In genomic region chr12:25292810-25293213, GRCh38 we compare ENCODE assay signal across 7 cellular contexts. TPM values are rescaled to one million over a fixed set of nuclear protein-coding genes. Genes with fewer than 3 reads are reported as not detected.
DNase-seq lines count a peak whose midpoint lies in the region; ATAC-seq, FAIRE-seq and TF ChIP-seq lines count a peak whose summit lies in the region.
"Not testable (repeated sequence)": the region's sequence is repeated elsewhere in the genome, so short reads cannot be mapped to it uniquely, and the experiment has no call there.

No MANE protein-coding gene starts in this region.

- CTCF ChIA-PET in GM12878 (lab: Yijun Ruan, JAX), result interaction anchor here (0.9 to 1.9 kb wide), 6 partner anchors 9 to 72 kb away, joined by 3 to 6 read pairs (median 4); no protein-coding TSS in a partner anchor

- not testable (repeated sequence) for H3K79me2 ChIP-seq in GM12878 (ENCODE audit: control insufficient read depth, insufficient read depth, low read length)

- in situ Hi-C loops in GM12878 (cut with MboI), result not testable (repeated sequence)

- H3K9me3 ChIP-seq in GM12878 (replicated peaks; ENCODE audit: control insufficient read depth, insufficient read depth, low read length), result not testable (repeated sequence)

- not testable (repeated sequence) for H3K4me3 ChIP-seq in Jurkat, Clone E6-1 (ENCODE audit: low read length); GM12878

- 13% methylated on average over 5 of the region's 5 CpGs for whole genome bisulfite sequencing in GM12878 (ENCODE audit: insufficient coverage, insufficient replicate concordance, low lambda C conversion rate, missing lambda C conversion rate)

- SMC1A ChIA-PET in GM12878 (lab: Charles Lee; ENCODE audit: uncharacterized antibody, unreplicated experiment), result interaction anchor here (0.6 to 4.8 kb wide), 15 partner anchors 10 to 92 kb away, joined by 3 to 42 read pairs (median 5); no protein-coding TSS in a partner anchor

- BruUV-seq in GM12878 (replicated peaks; lab: Mats Ljungman, UMichigan), result not testable (repeated sequence)

- not testable (repeated sequence) for H3K36me3 ChIP-seq in GM12878 (ENCODE audit: control insufficient read depth in 2 of 2, insufficient read depth in 2 of 2, low read length in 1 of 2)

- not testable (repeated sequence) for H3K9ac ChIP-seq in GM12878 (ENCODE audit: control insufficient read depth, insufficient read depth, low read length)

- peak; percentile 16 for DNase-seq in Jurkat, Clone E6-1 (ENCODE audit: low read depth, low spot score)
- DNase-seq in activated CD4-positive, alpha-beta T cell treated with anti-CD3 and anti-CD28 coated beads for 48 hours, result peak; percentile 24
- peak; percentile 52 for DNase-seq in GM12878 (ENCODE audit: low read depth, low spot score)
- peak; percentile 19 for DNase-seq in stimulated activated naive CD8-positive, alpha-beta T cell treated with anti-CD3 and anti-CD28 coated beads, Interleukin-15, Interleukin-2, amounts not matched to agents 100 U/mL and 50 U/mL, for 24 hours

- TF ChIP-seq POLR2A in GM18505 (IDR thresholded peaks at IDR 0.05; ENCODE audit: borderline replicate concordance, extremely low read depth, insufficient read depth, insufficient read length); GM12878 (IDR thresholded peaks at IDR 0.05; ENCODE audit: low read depth, low read length): not testable (repeated sequence)

- not testable (repeated sequence) for TF ChIP-seq RAD21 in GM12878 (IDR thresholded peaks at IDR 0.05; ENCODE audit: insufficient read depth, low read depth, low read length)

- not testable (repeated sequence) for FAIRE-seq in GM12878 (lab: Jason Lieb, UNC)

- POLR2A ChIA-PET in GM12878 (lab: Charles Lee), result interaction anchor here (0.7 to 1.3 kb wide), 3 partner anchors 10 to 28 kb away, joined by 3 to 4 read pairs (median 3); no protein-coding TSS in a partner anchor

- peak; percentile 58 for ATAC-seq in GM18505 (IDR thresholded peaks at IDR 0.05; ENCODE audit: unreplicated experiment)
- ATAC-seq in GM21576 (IDR thresholded peaks at IDR 0.05; ENCODE audit: unreplicated experiment), result peak; percentile 50
- ATAC-seq in HG02798 (IDR thresholded peaks at IDR 0.05; ENCODE audit: poor library complexity, unreplicated experiment), result peak; percentile 60
- peak; percentile 84 for ATAC-seq in GM12878
- ATAC-seq in stimulated activated naive CD8-positive, alpha-beta T cell treated with anti-CD3 and anti-CD28 coated beads, Interleukin-15, Interleukin-2, amounts not matched to agents 100 U/mL and 50 U/mL, for 24 hours, result not testable (repeated sequence)

- intact Hi-C loops in GM12878 (cut with micrococcal nuclease; ENCODE audit: unreplicated experiment), result loop anchor here (2.0 kb wide), 1 partner anchor 28 kb away; no protein-coding TSS in a partner anchor

- H3K4me2 ChIP-seq in GM12878 (ENCODE audit: control insufficient read depth, insufficient read depth), result peak overlapping the region; percentile 67

- TF ChIP-seq CTCF in GM12878 (IDR thresholded peaks at IDR 0.05 in 2 of 3, conservative IDR thresholded peaks at IDR 0.05 in 1 of 3; ENCODE audit: control insufficient read depth in 2 of 3, extremely low read depth in 1 of 3, insufficient read depth in 1 of 3, low read depth in 3 of 3, low read length in 3 of 3), result not testable (repeated sequence)

- not testable (repeated sequence) for H3K4me1 ChIP-seq in GM12878 (ENCODE audit: control insufficient read depth, insufficient read depth, low read length)

- not testable (repeated sequence) for H3K27me3 ChIP-seq in GM12878 (replicated peaks in 1 of 2; ENCODE audit: control insufficient read depth in 2 of 2, insufficient read depth in 2 of 2, low read length in 1 of 2)

- H2AFZ ChIP-seq in GM12878 (ENCODE audit: control insufficient read depth, low read depth, low read length), result 0 out of 2 replicates have a peak overlapping the region, but pooled peaks have one; percentile 15

- TF ChIP-seq EP300 in GM12878 (IDR thresholded peaks at IDR 0.05; ENCODE audit: borderline replicate concordance in 1 of 2, control insufficient read depth in 1 of 2, low read depth in 2 of 2, low read length in 2 of 2), result not testable (repeated sequence)

- RAD21 ChIA-PET in GM12878 (lab: Charles Lee; ENCODE audit: unreplicated experiment), result interaction anchor here (1.3 to 4.4 kb wide), 4 partner anchors 27 to 73 kb away, joined by 4 to 37 read pairs (median 6); no protein-coding TSS in a partner anchor

- H4K20me1 ChIP-seq in GM12878 (ENCODE audit: control insufficient read depth, insufficient read depth), result not testable (repeated sequence)

- H3K27ac ChIP-seq in GM12878 (ENCODE audit: control insufficient read depth, insufficient read depth), result not testable (repeated sequence)

TF ChIP-seq in GM12878, 131 proteins besides CTCF, POLR2A, EP300 and RAD21 (continues in another document):
- 0 out of 2 replicates have a peak, but pooled peaks have one; percentile 6 for TF ChIP-seq SMARCA5 (IDR thresholded peaks at IDR 0.05)
- TF ChIP-seq NFIC (IDR thresholded peaks at IDR 0.05; ENCODE audit: low read depth, low read length), result 0 out of 2 replicates have a peak, but pooled peaks have one; percentile 29
- TF ChIP-seq SMAD1 (IDR thresholded peaks at IDR 0.05; ENCODE audit: low read depth, partially characterized antibody), result peak; percentile 85
- peak; percentile 64 for TF ChIP-seq MEF2B (IDR thresholded peaks at IDR 0.05; ENCODE audit: partially characterized antibody, poor library complexity, severe bottlenecking)
- TF ChIP-seq BACH1 (IDR thresholded peaks at IDR 0.05; ENCODE audit: borderline replicate concordance), result peak; percentile 29; the same call in 1 of the 2 replicates
- TF ChIP-seq RUNX3 (IDR thresholded peaks at IDR 0.05; ENCODE audit: low read length), result peak; percentile 82
- TF ChIP-seq ATF2 (IDR thresholded peaks at IDR 0.05; ENCODE audit: low read length), result 0 out of 2 replicates have a peak, but pooled peaks have one; percentile 34
- TF ChIP-seq RELB (IDR thresholded peaks at IDR 0.05; ENCODE audit: low read depth), result peak; percentile 70; the same call in 1 of the 2 replicates

RNA-seq across cellular contexts. Expression of gene KRAS, which starts 42.1 kb away (rescaled TPM):
- polyA plus RNA-seq in Jurkat, Clone E6-1 (2012; ENCODE audit: insufficient read depth, insufficient read length), result 10.1 TPM
- 8.9 and 9.4 TPM in 2 replicates for total RNA-seq in GM12878 (2013; cell fraction: nucleolus; rRNA removed)
- total RNA-seq in GM12878 (2014; rRNA removed) (4.9 and 5.6 TPM in 2 replicates), GM12878 (2014; rRNA removed; fragmentation: Illumina TruSeq; extraction: Trizol) (5.9 and 6.6 TPM in 2 replicates), GM12878 (2021) (8.3 and 9.4 TPM in 2 replicates)
- polyA plus RNA-seq in GM12878 (2011; ENCODE audit: low read depth), result 3.1 TPM
- polyA plus RNA-seq in GM12878 (2011; rRNA removed) (23.8 and 38.7 TPM in 2 replicates), GM12878 (2014; fragmentation: Illumina TruSeq; extraction: Trizol) (9.3 and 12.5 TPM in 2 replicates), GM12878 (2014; fragmentation: Nextera tagmentation; extraction: Ambion mirVana) (1 to 10 TPM; 3.1 to 6.1 TPM), GM12878 (2014; rRNA removed) (4.8 and 6.1 TPM in 2 replicates), GM12878 (2016; fragmentation: Nextera tagmentation; extraction: Ambion mirVana) (10 to 100 TPM; 15.7 to 17.6 TPM)
- polyA plus RNA-seq in GM12878 (2011; cell fraction: cytosol; rRNA removed), result 8.5 and 10.5 TPM in 2 replicates
- 7.4 and 7.8 TPM in 2 replicates for polyA plus RNA-seq in GM12878 (2011; cell fraction: nucleus; rRNA removed)
- 6.1 and 6.2 TPM in 2 replicates for polyA plus RNA-seq in GM12878 (2012)
- polyA minus RNA-seq in GM12878 (2011; rRNA and poly(A)+ RNA removed), result 12.1 and 15.8 TPM in 2 replicates
- 8.4 and 10.0 TPM in 2 replicates for polyA minus RNA-seq in GM12878 (2011; cell fraction: cytosol; rRNA and poly(A)+ RNA removed)
- 8.3 and 14.4 TPM in 2 replicates for polyA minus RNA-seq in GM12878 (2011; cell fraction: nucleus; rRNA and poly(A)+ RNA removed)
